In the genomic region with DNA sequence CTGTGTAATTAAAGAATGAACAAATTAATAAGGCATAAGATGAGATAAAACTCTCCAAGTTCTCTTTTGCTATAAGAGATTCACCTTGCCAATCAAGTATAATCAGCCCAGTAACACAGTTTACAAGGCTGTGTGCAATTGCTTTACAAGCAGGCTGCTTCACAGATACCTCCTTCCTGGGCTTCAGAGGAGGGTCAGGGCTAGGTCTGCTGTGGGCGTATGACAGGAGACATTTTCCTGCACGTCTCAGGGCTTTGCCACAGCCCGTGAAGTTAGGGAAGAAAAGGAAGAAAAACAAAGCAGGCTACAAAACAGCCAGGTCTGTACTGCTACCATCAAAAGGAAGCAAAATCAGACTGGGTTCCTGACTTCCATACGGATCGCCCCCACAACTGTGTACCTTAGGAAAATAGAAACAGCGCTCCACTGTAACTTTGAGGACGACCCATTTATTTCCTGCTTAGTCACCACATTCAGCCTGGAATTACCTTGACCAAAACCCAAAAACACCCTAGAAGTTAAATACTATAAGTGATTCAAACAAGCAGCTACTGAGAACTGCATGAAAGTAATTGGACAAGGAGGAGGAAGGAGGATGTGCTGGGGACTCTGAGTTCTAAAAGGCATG, we compare ENCODE assay signal across 19 cellular contexts. TPM values are rescaled to one million over a fixed set of nuclear protein-coding genes. Genes with fewer than 3 reads are reported as not detected.
DNase-seq lines count a peak whose midpoint lies in the region; ATAC-seq, FAIRE-seq and TF ChIP-seq lines count a peak whose summit lies in the region.
"Had no signal": no experiment of that assay in that cellular context is flagged by ENCODE, and none has a peak within 500 bp of the region (broad histone marks: within the 10 kb centered on the region; RNA-seq: fewer than 3 reads in every experiment).

No MANE protein-coding gene starts in this region.

- peak overlapping the region; percentile 32 for H3K9ac ChIP-seq in astrocyte (ENCODE audit: low read length)

- DNase-seq in astrocyte (ENCODE audit: low read depth): no peak
- no peak for DNase-seq in hepatocyte (ENCODE audit: low spot score)
- DNase-seq in progenitor cell of endocrine pancreas (ENCODE audit: low spot score, unreplicated experiment): no peak
- DNase-seq in hepatic stellate cell (ENCODE audit: low spot score): no peak
- no peak for DNase-seq in NCI-H1436 treated with DMSO at 0.1 percent for 48 hours (lab: John Stamatoyannopoulos, UW)
- no peak for DNase-seq in NCI-H1436 (lab: John Stamatoyannopoulos, UW)
- DNase-seq in activated naive CD4-positive, alpha-beta T cell treated with anti-CD3 and anti-CD28 coated beads, Interleukin-2, amount 50 U/mL, for 72 hours (ENCODE audit: low spot score in 2 of 2): no peak
- DNase-seq: activated CD4-positive, alpha-beta T cell treated with anti-CD3 and anti-CD28 coated beads, Interleukin-2, amount 50 U/mL, for 4 hours; activated naive CD8-positive, alpha-beta T cell treated with anti-CD3 and anti-CD28 coated beads, Interleukin-2, amount 50 U/mL, for 24 hours; activated T-cell treated with anti-CD3 and anti-CD28 coated beads, Interleukin-2, amount 50 U/mL, for 4 hours; GOT3; heart right ventricle; NCI-H1092; sigmoid colon; uterus had no signal

- no peaks in the 10 kb centered on the region for H3K9me3 ChIP-seq in HEK293 (ENCODE audit: control insufficient read depth, insufficient read depth, low read depth, low read length)
- no peaks in the 10 kb centered on the region for H3K9me3 ChIP-seq in astrocyte (ENCODE audit: insufficient read depth, low read depth, low read length)
- no peaks in the 10 kb centered on the region for H3K9me3 ChIP-seq in hepatocyte (ENCODE audit: low read depth)
- H3K9me3 ChIP-seq: esophagus muscularis mucosa, heart right ventricle, sigmoid colon, uterus had no signal

- H4K20me1 ChIP-seq in astrocyte (ENCODE audit: insufficient read depth, low read length) (peaks cover 77% of the 10 kb centered on the region), hepatocyte (ENCODE audit: insufficient read depth, poor library complexity, severe bottlenecking) (peaks cover 37% of the 10 kb centered on the region)

- no peak for ATAC-seq in activated naive CD4-positive, alpha-beta T cell treated with anti-CD3 and anti-CD28 coated beads, Interleukin-2, amount 50 U/mL, for 72 hours
- ATAC-seq: activated naive CD8-positive, alpha-beta T cell treated with anti-CD3 and anti-CD28 coated beads, Interleukin-2, amount 50 U/mL, for 24 hours; activated T-cell treated with anti-CD3 and anti-CD28 coated beads, Interleukin-2, amount 50 U/mL, for 4 hours; stimulated activated effector memory CD8-positive, alpha-beta T cell treated with anti-CD3 and anti-CD28 coated beads, Interleukin-12 subunit alpha, Interleukin-12 subunit beta, amount 100 ng/mL, for 72 hours had no signal

- H3K27me3 ChIP-seq in astrocyte (ENCODE audit: insufficient read depth, low read length) (no peaks in the 10 kb centered on the region), hepatocyte (no peaks in the 10 kb centered on the region)
- H3K27me3 ChIP-seq: esophagus muscularis mucosa, heart right ventricle, sigmoid colon, uterus had no signal

- H3K9me3 Mint-ChIP-seq in astrocyte (ENCODE audit: unreplicated experiment) (no peaks in the 10 kb centered on the region), progenitor cell of endocrine pancreas (ENCODE audit: low read depth) (no peaks in the 10 kb centered on the region)
- no peaks in the 10 kb centered on the region for H3K9me3 Mint-ChIP-seq in activated naive CD4-positive, alpha-beta T cell treated with anti-CD3 and anti-CD28 coated beads, Interleukin-2, amount 50 U/mL, for 72 hours
- H3K9me3 Mint-ChIP-seq: activated naive CD8-positive, alpha-beta T cell treated with anti-CD3 and anti-CD28 coated beads, Interleukin-2, amount 50 U/mL, for 24 hours; activated T-cell treated with anti-CD3 and anti-CD28 coated beads, Interleukin-2, amount 50 U/mL, for 4 hours; IgD-negative memory B cell; stimulated activated effector memory CD8-positive, alpha-beta T cell treated with anti-CD3 and anti-CD28 coated beads, Interleukin-12 subunit alpha, Interleukin-12 subunit beta, amount 100 ng/mL, for 72 hours had no signal

- no peak for FAIRE-seq in astrocyte (lab: Jason Lieb, UNC)

- POLR2A ChIA-PET in HEK293 (lab: Yijun Ruan, JAX): no interaction called here

- peaks cover 64% of the 10 kb centered on the region for H3K4me1 Mint-ChIP-seq in astrocyte (ENCODE audit: low read depth, unreplicated experiment)
- peaks cover 66% of the 10 kb centered on the region for H3K4me1 Mint-ChIP-seq in progenitor cell of endocrine pancreas (ENCODE audit: low read depth)
- H3K4me1 Mint-ChIP-seq: activated naive CD8-positive, alpha-beta T cell treated with anti-CD3 and anti-CD28 coated beads, Interleukin-2, amount 50 U/mL, for 24 hours; IgD-negative memory B cell; stimulated activated effector memory CD8-positive, alpha-beta T cell treated with anti-CD3 and anti-CD28 coated beads, Interleukin-12 subunit alpha, Interleukin-12 subunit beta, amount 100 ng/mL, for 72 hours had no signal

- H3K9me2 ChIP-seq in hepatocyte (replicated peaks; ENCODE audit: insufficient read depth): no peaks in the 10 kb centered on the region

- H3K36me3 Mint-ChIP-seq in astrocyte (ENCODE audit: low read depth, unreplicated experiment) (no peaks in the 10 kb centered on the region), progenitor cell of endocrine pancreas (ENCODE audit: insufficient read depth) (peaks cover 4% of the 10 kb centered on the region)
- H3K36me3 Mint-ChIP-seq in activated naive CD4-positive, alpha-beta T cell treated with anti-CD3 and anti-CD28 coated beads, Interleukin-2, amount 50 U/mL, for 72 hours: no peaks in the 10 kb centered on the region
- H3K36me3 Mint-ChIP-seq: IgD-negative memory B cell; stimulated activated effector memory CD8-positive, alpha-beta T cell treated with anti-CD3 and anti-CD28 coated beads, Interleukin-12 subunit alpha, Interleukin-12 subunit beta, amount 100 ng/mL, for 72 hours had no signal

- CTCF ChIA-PET in HEK293 (lab: Yijun Ruan, JAX): no interaction called here

- no peak overlapping the region for H2AFZ ChIP-seq in astrocyte (ENCODE audit: low read depth, low read length)
- no peak overlapping the region for H2AFZ ChIP-seq in hepatocyte

- WGBS in hepatocyte (ENCODE audit: low lambda C conversion rate, missing lambda C conversion rate): 57% methylated on average over 7 of the region's 7 CpGs

- H3K27me3 Mint-ChIP-seq in astrocyte (ENCODE audit: low read depth, unreplicated experiment) (no peaks in the 10 kb centered on the region), progenitor cell of endocrine pancreas (no peaks in the 10 kb centered on the region)

- peaks cover 0 to 10% of the 10 kb centered on the region in 2 experiments; a peak in 1 of 3 replicates for H3K36me3 ChIP-seq in HEK293 (ENCODE audit: control insufficient read depth in 2 of 2, insufficient read depth in 1 of 2, low read length in 2 of 2)
- H3K36me3 ChIP-seq in astrocyte (ENCODE audit: insufficient read depth, low read length): peaks cover 2% of the 10 kb centered on the region
- no peaks in the 10 kb centered on the region for H3K36me3 ChIP-seq in hepatocyte (replicated peaks; ENCODE audit: insufficient read depth, low read depth)
- H3K36me3 ChIP-seq: esophagus muscularis mucosa, heart right ventricle, sigmoid colon, uterus had no signal

- H3K4me3 Mint-ChIP-seq in astrocyte (ENCODE audit: unreplicated experiment): peak overlapping the region; percentile 31
- no peak overlapping the region for H3K4me3 Mint-ChIP-seq in progenitor cell of endocrine pancreas (ENCODE audit: low read depth)
- H3K4me3 Mint-ChIP-seq: activated naive CD8-positive, alpha-beta T cell treated with anti-CD3 and anti-CD28 coated beads, Interleukin-2, amount 50 U/mL, for 24 hours; activated T-cell treated with anti-CD3 and anti-CD28 coated beads, Interleukin-2, amount 50 U/mL, for 4 hours; IgD-negative memory B cell; stimulated activated effector memory CD8-positive, alpha-beta T cell treated with anti-CD3 and anti-CD28 coated beads, Interleukin-12 subunit alpha, Interleukin-12 subunit beta, amount 100 ng/mL, for 72 hours had no signal

- TF ChIP-seq CTCF in HEK293 (tag by site-specific recombination; IDR thresholded peaks at IDR 0.05): no peak
- no peak for TF ChIP-seq CTCF in astrocyte (IDR thresholded peaks at IDR 0.05; ENCODE audit: insufficient read depth, low read depth, low read length)
- no peak for TF ChIP-seq CTCF in hepatocyte (IDR thresholded peaks at IDR 0.05; ENCODE audit: poor library complexity)
- no peak for TF ChIP-seq CTCF in progenitor cell of endocrine pancreas (IDR thresholded peaks at IDR 0.05; ENCODE audit: unreplicated experiment)

- H3K27ac ChIP-seq in HEK293 (ENCODE audit: extremely low read depth, low read depth, low read length) (no peak overlapping the region), astrocyte (ENCODE audit: low read depth, low read length) (peak overlapping the region; percentile 22), hepatocyte (peak overlapping the region; percentile 50)
- H3K27ac ChIP-seq: esophagus muscularis mucosa had no signal

- H3K27ac Mint-ChIP-seq in astrocyte (ENCODE audit: unreplicated experiment) (peak overlapping the region; percentile 19), progenitor cell of endocrine pancreas (peak overlapping the region; percentile 51)
- no peak overlapping the region for H3K27ac Mint-ChIP-seq in activated naive CD4-positive, alpha-beta T cell treated with anti-CD3 and anti-CD28 coated beads, Interleukin-2, amount 50 U/mL, for 72 hours
- H3K27ac Mint-ChIP-seq: activated naive CD8-positive, alpha-beta T cell treated with anti-CD3 and anti-CD28 coated beads, Interleukin-2, amount 50 U/mL, for 24 hours; IgD-negative memory B cell; stimulated activated effector memory CD8-positive, alpha-beta T cell treated with anti-CD3 and anti-CD28 coated beads, Interleukin-12 subunit alpha, Interleukin-12 subunit beta, amount 100 ng/mL, for 72 hours had no signal

- H3K4me1 ChIP-seq in HEK293 (ENCODE audit: control insufficient read depth, insufficient read depth, low read length) (peaks cover 40% of the 10 kb centered on the region), astrocyte (ENCODE audit: insufficient read depth, low read length) (peaks cover 24% of the 10 kb centered on the region), hepatocyte (ENCODE audit: insufficient read depth) (peaks cover 63% of the 10 kb centered on the region)
- H3K4me1 ChIP-seq: uterus had no signal

- H3K4me3 ChIP-seq in HEK293 (ENCODE audit: low read depth, low read length) (no peak overlapping the region), astrocyte (ENCODE audit: insufficient read depth, low read depth, low read length) (no peak overlapping the region), hepatocyte (no peak overlapping the region)
- H3K4me3 ChIP-seq: esophagus muscularis mucosa, sigmoid colon, uterus had no signal

- peaks cover 100% of the 10 kb centered on the region for H3K79me2 ChIP-seq in astrocyte (ENCODE audit: insufficient read depth, low read length)
- H3K79me2 ChIP-seq in hepatocyte: peaks cover 99% of the 10 kb centered on the region

- H3K4me2 ChIP-seq in astrocyte (ENCODE audit: low read length): peak overlapping the region; percentile 67
- H3K4me2 ChIP-seq in hepatocyte: peak overlapping the region; percentile 61

RNA-seq across cellular contexts. Expression of gene EFNB2, which starts 12.4 kb away (rescaled TPM):
- total RNA-seq in astrocyte (93.2 and 93.4 TPM in 2 replicates), hepatocyte (59.6 and 63.3 TPM in 2 replicates), progenitor cell of endocrine pancreas (44.2 and 50.8 TPM in 2 replicates)
- polyA plus RNA-seq in hepatocyte: 57.7 and 62.4 TPM in 2 replicates
- not detected for total RNA-seq in activated naive CD4-positive, alpha-beta T cell treated with anti-CD3 and anti-CD28 coated beads, Interleukin-2, amount 50 U/mL, for 72 hours

RNA-seq across cellular contexts. Expression of gene ARGLU1, which starts 44.9 kb away (rescaled TPM):
- total RNA-seq in astrocyte (52.3 and 56.9 TPM in 2 replicates), hepatocyte (104 and 126 TPM in 2 replicates), progenitor cell of endocrine pancreas (148 and 149 TPM in 2 replicates)
- polyA plus RNA-seq in hepatocyte: 121 and 168 TPM in 2 replicates
- 10 to 100 TPM; 78.2 to 79.3 TPM for total RNA-seq in activated naive CD4-positive, alpha-beta T cell treated with anti-CD3 and anti-CD28 coated beads, Interleukin-2, amount 50 U/mL, for 72 hours

Comparison
In these comparisons a context has a peak if more than half of its experiments do, and no peak if none do; other contexts are left out.
1. H3K27ac Mint-ChIP-seq: peak in astrocyte (single experiment) and progenitor cell of endocrine pancreas (single experiment); none in activated naive CD4-positive, alpha-beta T cell treated with anti-CD3 and anti-CD28 coated beads, Interleukin-2, amount 50 U/mL, for 72 hours (0 of 2).
2. RNA of gene EFNB2, which starts 12.4 kb away (total RNA-seq): 93.2 to 93.4 TPM in astrocyte, 59.6 to 63.3 TPM in hepatocyte and 44.2 to 50.8 TPM in progenitor cell of endocrine pancreas; not detected in activated naive CD4-positive, alpha-beta T cell treated with anti-CD3 and anti-CD28 coated beads, Interleukin-2, amount 50 U/mL, for 72 hours; every median in the first group is over 10 times any median in the second.